Comparison of ENCODE assay signal across 18 cellular contexts in genomic region chr2:69549421-69549820, GRCh38.
DNase-seq lines count a peak whose midpoint lies in the region; ATAC-seq and TF ChIP-seq lines count a peak whose summit lies in the region.
"Had no signal": no experiment of that assay in that cellular context is flagged by ENCODE, and none has a peak within 500 bp of the region (broad histone marks: within the 10 kb centered on the region; RNA-seq: fewer than 3 reads in every experiment).

No MANE protein-coding gene starts in this region.

- no peak overlapping the region for H2BK120ac ChIP-seq in IMR-90 (ENCODE audit: low read depth, low read length)

- no peak overlapping the region for H3K4me3 ChIP-seq in CD4-positive, CD25-positive, alpha-beta regulatory T cell (ENCODE audit: low read depth, low read length)
- H3K4me3 ChIP-seq in IMR-90 (ENCODE audit: insufficient read depth, low read depth, low read length) (no peak overlapping the region), astrocyte of the spinal cord (ENCODE audit: low read depth, low read length) (no peak overlapping the region), left lung (no peak overlapping the region)
- H3K4me3 ChIP-seq: GM12878, heart left ventricle, stomach had no signal

- no peak overlapping the region for H4K8ac ChIP-seq in IMR-90 (ENCODE audit: low read depth in 2 of 2, low read length in 2 of 2)

- peaks cover 55% of the 10 kb centered on the region for H3K36me3 Mint-ChIP-seq in CD4-positive, CD25-positive, alpha-beta regulatory T cell

- H3K4me1 Mint-ChIP-seq in CD4-positive, CD25-positive, alpha-beta regulatory T cell = peaks cover 34 to 76% (median 65%) of the 10 kb centered on the region in 4 donors
- H3K4me1 Mint-ChIP-seq: H9, WTC11 had no signal

- dilution Hi-C loops in IMR-90 (cut with HindIII; ENCODE audit: low sequenced_read_pairs, unreplicated experiment) = no loop called here

- ATAC-seq in CD4-positive, CD25-positive, alpha-beta regulatory T cell (ENCODE audit: low read depth in 2 of 2) = no peak
- peak; percentile 87 for ATAC-seq in IMR-90 (ENCODE audit: low read depth)
- ATAC-seq in left colon = peak; percentile 22
- ATAC-seq in left lung = no peak
- ATAC-seq: GM12878, heart left ventricle, WTC11 had no signal

- H3K27ac ChIP-seq in CD4-positive, CD25-positive, alpha-beta regulatory T cell (ENCODE audit: insufficient read depth, low read length, poor library complexity, severe bottlenecking) = no peak overlapping the region
- H3K27ac ChIP-seq in IMR-90 (ENCODE audit: insufficient read depth, low read length) (no peak overlapping the region), left lung (no peak overlapping the region)
- H3K27ac ChIP-seq: heart left ventricle, stomach had no signal

- 0 out of 2 replicates have a peak overlapping the region, but pooled peaks have one; percentile 12 for H3K4me2 ChIP-seq in IMR-90 (ENCODE audit: low read depth, low read length)

- peaks cover 0 to 5% (median 0%) of the 10 kb centered on the region in 7 donors for H3K9me3 Mint-ChIP-seq in CD4-positive, CD25-positive, alpha-beta regulatory T cell

- H2AFZ ChIP-seq in IMR-90 (replicated peaks; ENCODE audit: low read length, poor library complexity) = no peak overlapping the region

- H3K36me3 ChIP-seq in CD4-positive, CD25-positive, alpha-beta regulatory T cell (ENCODE audit: control insufficient read depth, insufficient read depth, low read length) = peaks cover 24% of the 10 kb centered on the region
- H3K36me3 ChIP-seq in IMR-90 (ENCODE audit: control insufficient read depth, insufficient read depth, low read length) (no peaks in the 10 kb centered on the region; the same call in 1 of the 2 replicates), left lung (no peaks in the 10 kb centered on the region)

- H3K27ac Mint-ChIP-seq in CD4-positive, CD25-positive, alpha-beta regulatory T cell = peak overlapping the region in 2 of 3 donors; percentile 7 to 45
- H3K27ac Mint-ChIP-seq: H9, WTC11 had no signal

- H3K9me3 ChIP-seq in CD4-positive, CD25-positive, alpha-beta regulatory T cell (ENCODE audit: control insufficient read depth in 2 of 2, low read length in 2 of 2) = no peaks in the 10 kb centered on the region
- H3K9me3 ChIP-seq in IMR-90 (ENCODE audit: control insufficient read depth, insufficient read depth, low read length) (no peaks in the 10 kb centered on the region), left lung (no peaks in the 10 kb centered on the region)

- peaks cover 18% of the 10 kb centered on the region for H4K20me1 ChIP-seq in IMR-90 (ENCODE audit: insufficient read depth, low read length)

- H3K18ac ChIP-seq in IMR-90 (ENCODE audit: low read depth, low read length) = no peak overlapping the region

- POLR2A ChIA-PET in IMR-90 (lab: Charles Lee; ENCODE audit: unreplicated experiment) = no interaction called here

- peaks cover 26 to 68% of the 10 kb centered on the region in 2 experiments for H3K79me1 ChIP-seq in IMR-90 (ENCODE audit: low read depth in 1 of 2, low read length in 2 of 2)

- H2AK9ac ChIP-seq in IMR-90 (replicated peaks; ENCODE audit: low read depth, low read length, poor library complexity) = no peak overlapping the region

- H3K27me3 Mint-ChIP-seq in CD4-positive, CD25-positive, alpha-beta regulatory T cell = no peaks in the 10 kb centered on the region

- H3K56ac ChIP-seq in IMR-90 (ENCODE audit: extremely low read depth, insufficient read depth, low read length) = no peak overlapping the region

- H3K14ac ChIP-seq in IMR-90 (replicated peaks; ENCODE audit: low read depth, low read length) = no peak overlapping the region

- no peak overlapping the region for H3K4me3 Mint-ChIP-seq in CD4-positive, CD25-positive, alpha-beta regulatory T cell
- H3K4me3 Mint-ChIP-seq: H9, WTC11 had no signal

- no peak overlapping the region for H3K23ac ChIP-seq in IMR-90 (ENCODE audit: low read depth, low read length)

- no peak overlapping the region for H3K4ac ChIP-seq in IMR-90 (ENCODE audit: low read depth, low read length)

- no TSS peak for BruUV-seq in IMR-90 (replicated peaks; lab: Mats Ljungman, UMichigan)

- no peak for DNase-seq in CD4-positive, CD25-positive, alpha-beta regulatory T cell
- DNase-seq in IMR-90 (peak; percentile 64), astrocyte of the spinal cord (ENCODE audit: low read depth, low spot score) (peak; percentile 54), left colon (no peak), NCI-H69 (lab: John Stamatoyannopoulos, UW) (no peak), NCI-H526 treated with DMSO at 0.1 percent for 48 hours (lab: John Stamatoyannopoulos, UW) (no peak), left lung (no peak), GM13977 (ENCODE audit: low spot score) (no peak)
- DNase-seq: activated effector memory CD4-positive, alpha-beta T cell treated with anti-CD3 and anti-CD28 coated beads, Interleukin-2, amount 50 U/mL, for 16 hours; cerebellar nuclear complex; H9; heart left ventricle; KG1; NCI-H146; NCI-H510A treated with DMSO at 0.1 percent for 48 hours; stomach had no signal

- H2AK5ac ChIP-seq in IMR-90 (ENCODE audit: low read depth, low read length) = no peak overlapping the region

- in situ Hi-C loops in IMR-90 (cut with MboI; ENCODE audit: low sequenced_read_pairs) (no loop called here), astrocyte of the spinal cord (cut with HindIII; ENCODE audit: low sequenced_read_pairs) (no loop called here), GM13977 (cut with MboI; ENCODE audit: low pct_unique_long_range_greater_than_20kb, low sequenced_read_pairs, unreplicated experiment) (no loop called here)

- no peaks in the 10 kb centered on the region for H3K4me1 ChIP-seq in CD4-positive, CD25-positive, alpha-beta regulatory T cell (ENCODE audit: control insufficient read depth, insufficient read depth, low read length, poor library complexity, severe bottlenecking)
- H3K4me1 ChIP-seq in IMR-90 (ENCODE audit: control insufficient read depth, insufficient read depth, low read length) = peaks cover 2% of the 10 kb centered on the region
- peaks cover 0 to 38% of the 10 kb centered on the region in 2 donors for H3K4me1 ChIP-seq in left lung

- no peak for TF ChIP-seq POLR2A in IMR-90 (IDR thresholded peaks at IDR 0.05; ENCODE audit: low read depth, low read length)

- H4K5ac ChIP-seq in IMR-90 (ENCODE audit: low read depth, low read length) = no peak overlapping the region

- intact Hi-C loops in IMR-90 (cut with micrococcal nuclease) = no loop called here
- intact Hi-C loops in left colon (cut with DNase I, micrococcal nuclease) = no loop called here
- intact Hi-C loops in left lung (cut with DNase I) = no loop called here

- H2BK20ac ChIP-seq in IMR-90 (ENCODE audit: low read depth, low read length) = no peak overlapping the region

- H3K9me1 ChIP-seq in IMR-90 (ENCODE audit: insufficient read depth, low read length) = no peaks in the 10 kb centered on the region

- CTCF ChIA-PET in IMR-90 (lab: Yijun Ruan, JAX) = interaction anchor here (1.0 kb wide), 1 partner anchor 267 kb away, joined by 4 read pairs; no protein-coding TSS in a partner anchor

- H4K91ac ChIP-seq in IMR-90 (ENCODE audit: insufficient read depth, low read depth, low read length) = no peak overlapping the region

- no peak overlapping the region for H2BK15ac ChIP-seq in IMR-90 (ENCODE audit: low read depth, low read length)

- TF ChIP-seq RAD21 in IMR-90 (IDR thresholded peaks at IDR 0.05; ENCODE audit: low read length) = no peak

- peak overlapping the region; percentile 41 for H2BK5ac ChIP-seq in IMR-90 (ENCODE audit: low read depth, low read length, poor library complexity, severe bottlenecking)

- no peak overlapping the region for H3K9ac ChIP-seq in IMR-90 (ENCODE audit: low read depth, low read length)

- no peaks in the 10 kb centered on the region for H3K27me3 ChIP-seq in CD4-positive, CD25-positive, alpha-beta regulatory T cell (ENCODE audit: control insufficient read depth, insufficient read depth, low read length)
- no peaks in the 10 kb centered on the region for H3K27me3 ChIP-seq in IMR-90 (ENCODE audit: control insufficient read depth, insufficient read depth, low read length)
- no peaks in the 10 kb centered on the region for H3K27me3 ChIP-seq in left lung
- H3K27me3 ChIP-seq: heart left ventricle, stomach had no signal

- TF ChIP-seq CTCF in IMR-90 (conservative IDR thresholded peaks at IDR 0.05; ENCODE audit: low read depth, low read length) (no peak), astrocyte of the spinal cord (IDR thresholded peaks at IDR 0.05; ENCODE audit: low read depth, low read length) (no peak), left lung (IDR thresholded peaks at IDR 0.05) (no peak), GM13977 (IDR thresholded peaks at IDR 0.05; ENCODE audit: extremely low read depth, insufficient read depth, missing control alignments) (no peak)

TF ChIP-seq in IMR-90, 13 proteins besides CTCF, POLR2A, EP300 and RAD21:
- TF ChIP-seq CHD1 (IDR thresholded peaks at IDR 0.05; ENCODE audit: low read depth, low read length) (no peak), RCOR1 (IDR thresholded peaks at IDR 0.05; ENCODE audit: insufficient replicate concordance, low read length) (no peak), MAFK (IDR thresholded peaks at IDR 0.05; ENCODE audit: low read depth, low read length) (no peak), CEBPB (IDR thresholded peaks at IDR 0.05; ENCODE audit: low read depth, low read length) (no peak), MXI1 (IDR thresholded peaks at IDR 0.05; ENCODE audit: borderline replicate concordance, low read depth, low read length) (no peak), ELK1 (IDR thresholded peaks at IDR 0.05; ENCODE audit: borderline replicate concordance, low read depth, low read length) (no peak), FOS (IDR thresholded peaks at IDR 0.05; ENCODE audit: low read depth, low read length) (no peak), MAZ (IDR thresholded peaks at IDR 0.05; ENCODE audit: borderline replicate concordance, low read depth, low read length) (no peak)

Comparison
In these comparisons a context has a peak if more than half of its experiments do, and no peak if none do; other contexts are left out.
1. ATAC-seq: peak in IMR-90 (single experiment) and left colon (single experiment); none in CD4-positive, CD25-positive, alpha-beta regulatory T cell (0 of 2) and left lung (single experiment).
2. DNase-seq: peak in IMR-90 (single experiment) and astrocyte of the spinal cord (single experiment); none in CD4-positive, CD25-positive, alpha-beta regulatory T cell (0 of 3), left colon (0 of 2), NCI-H69 (single experiment), NCI-H526 treated with DMSO at 0.1 percent for 48 hours (single experiment), left lung (0 of 2) and GM13977 (single experiment).